In genomic region chr5:163489055-163489744, GRCh38 we compare ENCODE assay signal across 10 cellular contexts. TPM values are rescaled to one million over a fixed set of nuclear protein-coding genes. Genes with fewer than 3 reads are reported as not detected.
DNase-seq lines count a peak whose midpoint lies in the region; ATAC-seq, FAIRE-seq and TF ChIP-seq lines count a peak whose summit lies in the region.
"Had no signal": no experiment of that assay in that cellular context is flagged by ENCODE, and none has a peak within 500 bp of the region (broad histone marks: within the 10 kb centered on the region; RNA-seq: fewer than 3 reads in every experiment).

No MANE protein-coding gene starts in this region.

- no peaks in the 10 kb centered on the region for H3K9me3 ChIP-seq in mucosa of descending colon

- no peak for FAIRE-seq in bronchial epithelial cell (lab: Jason Lieb, UNC)
- FAIRE-seq: astrocyte had no signal

- TF ChIP-seq CTCF in GM12864 (IDR thresholded peaks at IDR 0.05; ENCODE audit: low read depth, low read length, missing control alignments) (peak; percentile 26), bronchial epithelial cell (IDR thresholded peaks at IDR 0.05; ENCODE audit: insufficient read depth, low read length, severe bottlenecking) (peak; percentile 27), mucosa of descending colon (IDR thresholded peaks at IDR 0.05) (no peak)

- no peak for DNase-seq in GM12864 (ENCODE audit: low read depth)
- DNase-seq in LHCN-M2 (ENCODE audit: low read depth), result peak; percentile 46
- peak; percentile 52 for DNase-seq in bronchial epithelial cell (ENCODE audit: low read depth)
- DNase-seq in mucosa of descending colon, result peak in 1 of 3 donors; percentile 32
- DNase-seq in hippocampal formation (lab: John Stamatoyannopoulos, UW), result no peak
- DNase-seq in amygdala (lab: John Stamatoyannopoulos, UW), result no peak
- DNase-seq: NCI-H1694 treated with DMSO at 0.1 percent for 48 hours; stimulated activated CD4-positive, alpha-beta T cell treated with anti-CD3 and anti-CD28 coated beads, Interleukin-15, amount 100 ng/mL, for 24 hours had no signal

- no peaks in the 10 kb centered on the region for H3K27me3 ChIP-seq in bronchial epithelial cell (ENCODE audit: control insufficient read depth, insufficient read depth, low read length)

- intact Hi-C loops in mucosa of descending colon (cut with DNase I, micrococcal nuclease), result no loop called here

- H3K36me3 ChIP-seq in bronchial epithelial cell (ENCODE audit: control insufficient read depth, insufficient read depth, low read length), result no peaks in the 10 kb centered on the region
- H3K36me3 ChIP-seq in mucosa of descending colon (ENCODE audit: low read depth), result no peaks in the 10 kb centered on the region

- H3K4me1 ChIP-seq in mucosa of descending colon (ENCODE audit: low read depth), result no peaks in the 10 kb centered on the region

- H3K4me3 ChIP-seq in GM12864 (ENCODE audit: low read depth, low read length) (no peak overlapping the region), bronchial epithelial cell (ENCODE audit: low read depth, low read length) (no peak overlapping the region), mucosa of descending colon (no peak overlapping the region)

- peak; percentile 29 for ATAC-seq in mucosa of descending colon
- ATAC-seq in GM21360 (IDR thresholded peaks at IDR 0.05; ENCODE audit: unreplicated experiment), result no peak

RNA-seq across cellular contexts. Expression of gene MAT2B, which starts 16.2 kb away (rescaled TPM):
- 65.3 and 73.0 TPM in 2 replicates for total RNA-seq in LHCN-M2 (2014; rRNA removed)
- 42.7 TPM for polyA plus RNA-seq in LHCN-M2 (2012)
- total RNA-seq in bronchial epithelial cell, result 41.5 and 71.1 TPM in 2 replicates
- 10 to 100 TPM; 69.4 to 72.5 (median 70.5) TPM for total RNA-seq in mucosa of descending colon

RNA-seq across cellular contexts. Expression of gene HMMR, which starts 28.8 kb away (rescaled TPM):
- total RNA-seq in LHCN-M2 (2014; rRNA removed) (110 and 127 TPM in 2 replicates), bronchial epithelial cell (0.53 and 1.4 TPM in 2 replicates), mucosa of descending colon (10 to 100 TPM in 1 of 3 donors, 1 to 10 TPM in 2; 2.3 to 19.0 (median 4.0) TPM)
- 12.6 TPM for polyA plus RNA-seq in LHCN-M2 (2012)

RNA-seq across cellular contexts. Expression of gene NUDCD2, which starts 29.3 kb away (rescaled TPM):
- total RNA-seq in LHCN-M2 (2014; rRNA removed) (6.7 and 7.9 TPM in 2 replicates), bronchial epithelial cell (6.6 and 7.3 TPM in 2 replicates), mucosa of descending colon (10 to 100 TPM; 17.5 to 24.1 (median 21.7) TPM)
- polyA plus RNA-seq in LHCN-M2 (2012), result 16.8 TPM

RNA-seq across cellular contexts. Expression of gene CCNG1, which starts 51.8 kb away (rescaled TPM):
- total RNA-seq in LHCN-M2 (2014; rRNA removed), result 259 and 279 TPM in 2 replicates
- 83.9 TPM for polyA plus RNA-seq in LHCN-M2 (2012)
- 95.1 and 173 TPM in 2 replicates for total RNA-seq in bronchial epithelial cell
- 100 to 1,000 TPM; 138 to 190 (median 176) TPM for total RNA-seq in mucosa of descending colon

Comparison
In these comparisons a context has a peak if more than half of its experiments do, and no peak if none do; other contexts are left out.
1. DNase-seq: peak in LHCN-M2 (single experiment) and bronchial epithelial cell (single experiment); none in GM12864 (single experiment), hippocampal formation (0 of 2) and amygdala (0 of 56).